In genomic region chr11:44702897-44703296, GRCh38 we compare ENCODE assay signal across 1 cellular context.
TF ChIP-seq lines count a peak whose summit lies in the region.

No MANE protein-coding gene starts in this region.

TF ChIP-seq in H1, 55 proteins besides CTCF, POLR2A, EP300 and RAD21:
- no peak for TF ChIP-seq ATF3 (IDR thresholded peaks at IDR 0.05; ENCODE audit: insufficient read depth, low read depth, low read length)
- TF ChIP-seq BCL11A (IDR thresholded peaks at IDR 0.05; ENCODE audit: low read depth in 2 of 2, low read length in 2 of 2), result no peak
- no peak for TF ChIP-seq TBP (IDR thresholded peaks at IDR 0.05; ENCODE audit: low read depth, low read length)
- TF ChIP-seq MAFK (IDR thresholded peaks at IDR 0.05; ENCODE audit: low read depth, low read length), result no peak
- TF ChIP-seq CEBPB (IDR thresholded peaks at IDR 0.05; ENCODE audit: low read depth, low read length), result no peak
- no peak for TF ChIP-seq ASH2L (IDR thresholded peaks at IDR 0.05; ENCODE audit: low read length)
- TF ChIP-seq, protein P1, sequence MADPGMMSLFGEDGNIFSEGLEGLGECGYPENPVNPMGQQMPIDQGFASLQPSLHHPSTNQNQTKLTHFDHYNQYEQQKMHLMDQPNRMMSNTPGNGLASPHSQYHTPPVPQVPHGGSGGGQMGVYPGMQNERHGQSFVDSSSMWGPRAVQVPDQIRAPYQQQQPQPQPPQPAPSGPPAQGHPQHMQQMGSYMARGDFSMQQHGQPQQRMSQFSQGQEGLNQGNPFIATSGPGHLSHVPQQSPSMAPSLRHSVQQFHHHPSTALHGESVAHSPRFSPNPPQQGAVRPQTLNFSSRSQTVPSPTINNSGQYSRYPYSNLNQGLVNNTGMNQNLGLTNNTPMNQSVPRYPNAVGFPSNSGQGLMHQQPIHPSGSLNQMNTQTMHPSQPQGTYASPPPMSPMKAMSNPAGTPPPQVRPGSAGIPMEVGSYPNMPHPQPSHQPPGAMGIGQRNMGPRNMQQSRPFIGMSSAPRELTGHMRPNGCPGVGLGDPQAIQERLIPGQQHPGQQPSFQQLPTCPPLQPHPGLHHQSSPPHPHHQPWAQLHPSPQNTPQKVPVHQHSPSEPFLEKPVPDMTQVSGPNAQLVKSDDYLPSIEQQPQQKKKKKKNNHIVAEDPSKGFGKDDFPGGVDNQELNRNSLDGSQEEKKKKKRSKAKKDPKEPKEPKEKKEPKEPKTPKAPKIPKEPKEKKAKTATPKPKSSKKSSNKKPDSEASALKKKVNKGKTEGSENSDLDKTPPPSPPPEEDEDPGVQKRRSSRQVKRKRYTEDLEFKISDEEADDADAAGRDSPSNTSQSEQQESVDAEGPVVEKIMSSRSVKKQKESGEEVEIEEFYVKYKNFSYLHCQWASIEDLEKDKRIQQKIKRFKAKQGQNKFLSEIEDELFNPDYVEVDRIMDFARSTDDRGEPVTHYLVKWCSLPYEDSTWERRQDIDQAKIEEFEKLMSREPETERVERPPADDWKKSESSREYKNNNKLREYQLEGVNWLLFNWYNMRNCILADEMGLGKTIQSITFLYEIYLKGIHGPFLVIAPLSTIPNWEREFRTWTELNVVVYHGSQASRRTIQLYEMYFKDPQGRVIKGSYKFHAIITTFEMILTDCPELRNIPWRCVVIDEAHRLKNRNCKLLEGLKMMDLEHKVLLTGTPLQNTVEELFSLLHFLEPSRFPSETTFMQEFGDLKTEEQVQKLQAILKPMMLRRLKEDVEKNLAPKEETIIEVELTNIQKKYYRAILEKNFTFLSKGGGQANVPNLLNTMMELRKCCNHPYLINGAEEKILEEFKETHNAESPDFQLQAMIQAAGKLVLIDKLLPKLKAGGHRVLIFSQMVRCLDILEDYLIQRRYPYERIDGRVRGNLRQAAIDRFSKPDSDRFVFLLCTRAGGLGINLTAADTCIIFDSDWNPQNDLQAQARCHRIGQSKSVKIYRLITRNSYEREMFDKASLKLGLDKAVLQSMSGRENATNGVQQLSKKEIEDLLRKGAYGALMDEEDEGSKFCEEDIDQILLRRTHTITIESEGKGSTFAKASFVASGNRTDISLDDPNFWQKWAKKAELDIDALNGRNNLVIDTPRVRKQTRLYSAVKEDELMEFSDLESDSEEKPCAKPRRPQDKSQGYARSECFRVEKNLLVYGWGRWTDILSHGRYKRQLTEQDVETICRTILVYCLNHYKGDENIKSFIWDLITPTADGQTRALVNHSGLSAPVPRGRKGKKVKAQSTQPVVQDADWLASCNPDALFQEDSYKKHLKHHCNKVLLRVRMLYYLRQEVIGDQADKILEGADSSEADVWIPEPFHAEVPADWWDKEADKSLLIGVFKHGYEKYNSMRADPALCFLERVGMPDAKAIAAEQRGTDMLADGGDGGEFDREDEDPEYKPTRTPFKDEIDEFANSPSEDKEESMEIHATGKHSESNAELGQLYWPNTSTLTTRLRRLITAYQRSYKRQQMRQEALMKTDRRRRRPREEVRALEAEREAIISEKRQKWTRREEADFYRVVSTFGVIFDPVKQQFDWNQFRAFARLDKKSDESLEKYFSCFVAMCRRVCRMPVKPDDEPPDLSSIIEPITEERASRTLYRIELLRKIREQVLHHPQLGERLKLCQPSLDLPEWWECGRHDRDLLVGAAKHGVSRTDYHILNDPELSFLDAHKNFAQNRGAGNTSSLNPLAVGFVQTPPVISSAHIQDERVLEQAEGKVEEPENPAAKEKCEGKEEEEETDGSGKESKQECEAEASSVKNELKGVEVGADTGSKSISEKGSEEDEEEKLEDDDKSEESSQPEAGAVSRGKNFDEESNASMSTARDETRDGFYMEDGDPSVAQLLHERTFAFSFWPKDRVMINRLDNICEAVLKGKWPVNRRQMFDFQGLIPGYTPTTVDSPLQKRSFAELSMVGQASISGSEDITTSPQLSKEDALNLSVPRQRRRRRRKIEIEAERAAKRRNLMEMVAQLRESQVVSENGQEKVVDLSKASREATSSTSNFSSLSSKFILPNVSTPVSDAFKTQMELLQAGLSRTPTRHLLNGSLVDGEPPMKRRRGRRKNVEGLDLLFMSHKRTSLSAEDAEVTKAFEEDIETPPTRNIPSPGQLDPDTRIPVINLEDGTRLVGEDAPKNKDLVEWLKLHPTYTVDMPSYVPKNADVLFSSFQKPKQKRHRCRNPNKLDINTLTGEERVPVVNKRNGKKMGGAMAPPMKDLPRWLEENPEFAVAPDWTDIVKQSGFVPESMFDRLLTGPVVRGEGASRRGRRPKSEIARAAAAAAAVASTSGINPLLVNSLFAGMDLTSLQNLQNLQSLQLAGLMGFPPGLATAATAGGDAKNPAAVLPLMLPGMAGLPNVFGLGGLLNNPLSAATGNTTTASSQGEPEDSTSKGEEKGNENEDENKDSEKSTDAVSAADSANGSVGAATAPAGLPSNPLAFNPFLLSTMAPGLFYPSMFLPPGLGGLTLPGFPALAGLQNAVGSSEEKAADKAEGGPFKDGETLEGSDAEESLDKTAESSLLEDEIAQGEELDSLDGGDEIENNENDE (IDR thresholded peaks at IDR 0.05; ENCODE audit: insufficient replicate concordance, low read length), result no peak
- no peak for TF ChIP-seq SIRT6 (IDR thresholded peaks at IDR 0.05; ENCODE audit: low read length)
- TF ChIP-seq GTF2F1 (IDR thresholded peaks at IDR 0.05; ENCODE audit: borderline replicate concordance, low read depth, low read length), result no peak
- no peak for TF ChIP-seq POLR2AphosphoS5 (IDR thresholded peaks at IDR 0.05; ENCODE audit: low read depth, low read length)
